Comparison of ENCODE assay signal across 7 cellular contexts in the genomic region with DNA sequence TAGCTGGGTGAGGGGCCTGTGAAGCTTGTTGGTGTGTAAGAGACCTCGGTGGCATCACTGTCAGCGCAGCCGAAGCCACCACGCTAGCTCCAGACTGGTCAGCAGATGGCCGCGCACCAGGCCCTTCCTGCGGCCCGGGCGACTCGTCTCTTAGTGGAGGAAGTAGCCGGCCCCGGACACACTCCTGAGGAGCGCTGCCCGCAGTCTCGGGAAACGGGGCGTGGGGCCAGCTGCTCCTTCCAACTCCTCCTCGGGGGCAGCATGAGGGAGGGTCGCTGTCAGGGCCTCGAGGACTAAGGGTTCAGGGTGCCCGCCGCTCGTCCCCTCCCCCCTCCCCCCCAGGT. TPM values are rescaled to one million over a fixed set of nuclear protein-coding genes. Genes with fewer than 3 reads are reported as not detected.
DNase-seq lines count a peak whose midpoint lies in the region; TF ChIP-seq lines count a peak whose summit lies in the region.

No MANE protein-coding gene starts in this region.

- H3K9me3 ChIP-seq in GM23248 (ENCODE audit: low read depth), result no peaks in the 10 kb centered on the region
- H3K9me3 ChIP-seq in adipocyte (ENCODE audit: control insufficient read depth, low read length), result no peaks in the 10 kb centered on the region
- no peaks in the 10 kb centered on the region for H3K9me3 ChIP-seq in hepatocyte (ENCODE audit: low read depth)

- no peaks in the 10 kb centered on the region for H3K79me2 ChIP-seq in GM23248 (ENCODE audit: insufficient read depth)
- H3K79me2 ChIP-seq in hepatocyte, result no peaks in the 10 kb centered on the region

- H3K4me1 ChIP-seq in GM23248 (ENCODE audit: insufficient read depth) (peaks cover 3% of the 10 kb centered on the region; the same call in 1 of the 2 replicates), adipocyte (ENCODE audit: control insufficient read depth, insufficient read depth, low read length) (peaks cover 3% of the 10 kb centered on the region), hepatocyte (ENCODE audit: insufficient read depth) (peaks cover 4% of the 10 kb centered on the region)

- H3K9me2 ChIP-seq in GM23248 (ENCODE audit: insufficient read depth) (no peaks in the 10 kb centered on the region), hepatocyte (replicated peaks; ENCODE audit: insufficient read depth) (no peaks in the 10 kb centered on the region)

- H3K4me3 ChIP-seq in GM23248 (peak overlapping the region; percentile 79), adipocyte (ENCODE audit: low read length) (peak overlapping the region; percentile 85), hepatocyte (peak overlapping the region; percentile 66), retinal pigment epithelial cell (ENCODE audit: low read length) (peak overlapping the region; percentile 71)

- H2AFZ ChIP-seq in GM23248 (peak overlapping the region; percentile 93), hepatocyte (peak overlapping the region; percentile 99)

- 0 to 5% methylated on average over 3 to 17 of the region's 23 CpGs for WGBS in GM23248 (ENCODE audit: low coverage in 1 of 2, low lambda C conversion rate in 2 of 2, missing lambda C conversion rate in 2 of 2), 2 experiments
- WGBS in hepatocyte (ENCODE audit: low lambda C conversion rate, missing lambda C conversion rate), result 0% methylated on average over 14 of the region's 23 CpGs

- H3K9ac ChIP-seq in GM23248 (peak overlapping the region; percentile 86), adipocyte (ENCODE audit: low read length) (peak overlapping the region; percentile 85)

- peak overlapping the region; percentile 68 for H3K4me2 ChIP-seq in GM23248 (ENCODE audit: unreplicated experiment)
- peak overlapping the region; percentile 91 for H3K4me2 ChIP-seq in hepatocyte

- TF ChIP-seq CTCF in hepatocyte (IDR thresholded peaks at IDR 0.05; ENCODE audit: poor library complexity) (no peak), retinal pigment epithelial cell (conservative IDR thresholded peaks at IDR 0.05; ENCODE audit: low read depth, low read length) (no peak)

- DNase-seq in GM03348 (ENCODE audit: low spot score) (peak; percentile 76), GM23248 (peak; percentile 83), LHCN-M2 (ENCODE audit: low read depth) (peak; percentile 45), adipocyte (ENCODE audit: low read depth) (peak; percentile 74), hepatocyte (ENCODE audit: low spot score) (peak; percentile 70), retinal pigment epithelial cell (ENCODE audit: low read depth) (no peak)
- DNase-seq in activated CD4-positive, CD25-positive, alpha-beta regulatory T cell treated with anti-CD3 and anti-CD28 coated beads, Interleukin-2, amount 50 U/mL, for 72 hours, result no peak

- H3K27me3 ChIP-seq in GM23248 (replicated peaks; ENCODE audit: insufficient read depth) (no peaks in the 10 kb centered on the region), adipocyte (replicated peaks; ENCODE audit: control insufficient read depth, insufficient read depth, low read length) (no peaks in the 10 kb centered on the region), hepatocyte (no peaks in the 10 kb centered on the region)

- in situ Hi-C loops in GM23248 (cut with MboI), result no loop called here

- H3K36me3 ChIP-seq in GM23248 (ENCODE audit: low read depth), result no peaks in the 10 kb centered on the region
- no peaks in the 10 kb centered on the region for H3K36me3 ChIP-seq in adipocyte (ENCODE audit: control insufficient read depth, insufficient read depth, low read length, severe bottlenecking)
- no peaks in the 10 kb centered on the region for H3K36me3 ChIP-seq in hepatocyte (replicated peaks; ENCODE audit: insufficient read depth, low read depth)

- H4K20me1 ChIP-seq in GM23248 (ENCODE audit: insufficient read depth) (no peaks in the 10 kb centered on the region), hepatocyte (ENCODE audit: insufficient read depth, poor library complexity, severe bottlenecking) (no peaks in the 10 kb centered on the region)

- H3K27ac ChIP-seq in GM23248 (peak overlapping the region; percentile 41), hepatocyte (peak overlapping the region; percentile 30)

- no peaks in the 10 kb centered on the region for H3F3A ChIP-seq in GM23248 (ENCODE audit: insufficient read depth)

RNA-seq across cellular contexts. Expression of a gene that starts 20.4 kb away (rescaled TPM):
- 140 and 212 TPM in 2 replicates for total RNA-seq in GM23248 (2014; rRNA removed; shearing (Covaris generic))
- polyA plus RNA-seq in GM23248 (2016; fragmentation: Nextera tagmentation; extraction: Ambion mirVana) (262 and 264 TPM in 2 replicates), hepatocyte (528 and 543 TPM in 2 replicates)
- total RNA-seq in LHCN-M2 (2014; rRNA removed) (162 and 250 TPM in 2 replicates), hepatocyte (617 and 722 TPM in 2 replicates)
- polyA plus RNA-seq in LHCN-M2 (2012), result 292 TPM

Comparison
In these comparisons a context has a peak if more than half of its experiments do, and no peak if none do; other contexts are left out.
1. DNase-seq: peak in GM03348 (single experiment), GM23248 (single experiment), LHCN-M2 (single experiment), adipocyte (single experiment) and hepatocyte (single experiment); none in retinal pigment epithelial cell (single experiment) and activated CD4-positive, CD25-positive, alpha-beta regulatory T cell treated with anti-CD3 and anti-CD28 coated beads, Interleukin-2, amount 50 U/mL, for 72 hours (single experiment).
2. Peak in every context shown above with its lines, with median percentiles within 50 percentile points of each other: H3K4me3 ChIP-seq.